Comparison of ENCODE assay signal across 15 cellular contexts in genomic region chr6:79215233-79215824, GRCh38. TPM values are rescaled to one million over a fixed set of nuclear protein-coding genes. Genes with fewer than 3 reads are reported as not detected.
DNase-seq lines count a peak whose midpoint lies in the region; ATAC-seq and TF ChIP-seq lines count a peak whose summit lies in the region.
"Had no signal": no experiment of that assay in that cellular context is flagged by ENCODE, and none has a peak within 500 bp of the region (broad histone marks: within the 10 kb centered on the region; RNA-seq: fewer than 3 reads in every experiment).

No MANE protein-coding gene starts in this region.

- H3K4me1 ChIP-seq in ectodermal cell (ENCODE audit: control insufficient read depth, insufficient read depth, low read length) = peaks cover 29% of the 10 kb centered on the region
- H3K4me1 ChIP-seq: thyroid gland had no signal

- H3K4me1 Mint-ChIP-seq in glutamatergic neuron (ENCODE audit: low read depth, unreplicated experiment) = peaks cover 15% of the 10 kb centered on the region

- no peaks in the 10 kb centered on the region for H3K27me3 ChIP-seq in ectodermal cell (ENCODE audit: control insufficient read depth, insufficient read depth, low read length, poor library complexity, severe bottlenecking)
- H3K27me3 ChIP-seq: ovary, thyroid gland had no signal

- H3K4me3 Mint-ChIP-seq in glutamatergic neuron (ENCODE audit: unreplicated experiment) = no peak overlapping the region
- H3K4me3 Mint-ChIP-seq: activated CD4-positive, alpha-beta memory T cell treated with anti-CD3 and anti-CD28 coated beads for 36 hours; activated T-cell treated with anti-CD3 and anti-CD28 coated beads, Interleukin-2, amount 50 U/mL, for 4 hours had no signal

- H3K36me3 ChIP-seq in ectodermal cell (ENCODE audit: control insufficient read depth, insufficient read depth, low read length) = no peaks in the 10 kb centered on the region
- H3K36me3 ChIP-seq: ovary, thyroid gland had no signal

- 65 to 88% methylated on average over 2 of the region's 2 CpGs for WGBS in ectodermal cell, 2 experiments

- H3K4me3 ChIP-seq in ectodermal cell (ENCODE audit: insufficient read depth, low read depth, low read length) = no peak overlapping the region
- H3K4me3 ChIP-seq: ovary, thyroid gland had no signal

- DNase-seq in M059J (ENCODE audit: low read depth) (peak; percentile 7), left lobe of liver (ENCODE audit: low spot score) (no peak), renal cortical epithelial cell (ENCODE audit: low read depth) (peak; percentile 17), COLO668 (lab: John Stamatoyannopoulos, UW; ENCODE audit: unreplicated experiment) (no peak), glutamatergic neuron (no peak), occipital lobe (lab: John Stamatoyannopoulos, UW) (no peak)
- DNase-seq: activated CD4-positive, alpha-beta memory T cell treated with anti-CD3 and anti-CD28 coated beads for 36 hours; activated T-cell treated with anti-CD3 and anti-CD28 coated beads, Interleukin-2, amount 50 U/mL, for 4 hours; AML-193; COR-L47; NCI-H1694 treated with DMSO at 0.1 percent for 48 hours; ovary; thyroid gland had no signal

- H3K27me3 Mint-ChIP-seq in glutamatergic neuron (ENCODE audit: unreplicated experiment) = no peaks in the 10 kb centered on the region
- H3K27me3 Mint-ChIP-seq: activated CD4-positive, alpha-beta memory T cell treated with anti-CD3 and anti-CD28 coated beads for 36 hours had no signal

- no peak overlapping the region for H3K27ac Mint-ChIP-seq in glutamatergic neuron (ENCODE audit: unreplicated experiment)
- H3K27ac Mint-ChIP-seq: activated CD4-positive, alpha-beta memory T cell treated with anti-CD3 and anti-CD28 coated beads for 36 hours had no signal

- H3K36me3 Mint-ChIP-seq in glutamatergic neuron (ENCODE audit: unreplicated experiment) = no peaks in the 10 kb centered on the region

- H3K9me3 Mint-ChIP-seq in glutamatergic neuron (ENCODE audit: unreplicated experiment) = peaks cover 2% of the 10 kb centered on the region

- no peaks in the 10 kb centered on the region for H3K9me3 ChIP-seq in ectodermal cell (ENCODE audit: control insufficient read depth, low read length)
- H3K9me3 ChIP-seq: ovary, thyroid gland had no signal

- H3K27ac ChIP-seq in ectodermal cell (ENCODE audit: insufficient read depth, low read depth, low read length, poor library complexity, severe bottlenecking) = peak overlapping the region; percentile 39
- H3K27ac ChIP-seq: ovary, thyroid gland had no signal

- ATAC-seq in left lobe of liver (peak; percentile 72), HG03571 (IDR thresholded peaks at IDR 0.05; ENCODE audit: unreplicated experiment) (no peak)
- ATAC-seq: activated T-cell treated with anti-CD3 and anti-CD28 coated beads, Interleukin-2, amount 50 U/mL, for 4 hours had no signal

- TF ChIP-seq CTCF in glutamatergic neuron (IDR thresholded peaks at IDR 0.05; ENCODE audit: partially characterized antibody, unreplicated experiment) = no peak

RNA-seq across cellular contexts. Expression of gene HMGN3, which starts 19.2 kb away (rescaled TPM):
- total RNA-seq in M059J (2014; rRNA removed; shearing (Covaris generic)) = 111 and 145 TPM in 2 replicates
- 175 TPM for polyA plus RNA-seq in ectodermal cell (2013, experiment 1 of 4)
- 171 TPM for polyA plus RNA-seq in ectodermal cell (2013, experiment 2 of 4)
- 163 TPM for polyA plus RNA-seq in ectodermal cell (2013, experiment 3 of 4)
- 189 TPM for polyA plus RNA-seq in ectodermal cell (2013, experiment 4 of 4)
- 32.4 TPM for total RNA-seq in left lobe of liver
- 69.6 and 128 TPM in 2 replicates for total RNA-seq in renal cortical epithelial cell
- 43.0 TPM for total RNA-seq in glutamatergic neuron (ENCODE audit: unreplicated experiment)
- 44.6 TPM for total RNA-seq in occipital lobe

Comparison
In these comparisons a context has a peak if more than half of its experiments do, and no peak if none do; other contexts are left out.
1. DNase-seq: peak in M059J (single experiment) and renal cortical epithelial cell (single experiment); none in left lobe of liver (single experiment), COLO668 (single experiment), glutamatergic neuron (single experiment) and occipital lobe (single experiment).